Comparison of ENCODE assay signal across 8 cellular contexts in genomic region chr12:22334696-22335290, GRCh38. TPM values are rescaled to one million over a fixed set of nuclear protein-coding genes. Genes with fewer than 3 reads are reported as not detected.
A peak's percentile ranks its signal among the peaks of the same experiment; 100 is the strongest.
DNase-seq lines count a peak whose midpoint lies in the region; ATAC-seq and TF ChIP-seq lines count a peak whose summit lies in the region.

Gene ST8SIA1, minus strand, starts transcription at chr12:22334707. Its CDS starts 475 bp downstream, at chr12:22334232.

- H3K4me3 ChIP-seq in GM06990 (replicated peaks; ENCODE audit: low read depth, low read length) (peak within 1 kb of the TSS; percentile 60), Peyer's patch (peak within 1 kb of the TSS; percentile 41 to 63 (median 50)), gastroesophageal sphincter (peak within 1 kb of the TSS; percentile 54 to 81), osteoblast (ENCODE audit: insufficient read depth, low read length) (peak within 1 kb of the TSS; percentile 77), vagina (peak within 1 kb of the TSS; percentile 70 to 78)

- TF ChIP-seq CTCF in GM06990 (IDR thresholded peaks at IDR 0.05; ENCODE audit: insufficient read depth, low read length, poor library complexity, severe bottlenecking) (no peak), Peyer's patch (IDR thresholded peaks at IDR 0.05) (no peak), gastroesophageal sphincter (IDR thresholded peaks at IDR 0.05) (no peak), osteoblast (IDR thresholded peaks at IDR 0.05; ENCODE audit: extremely low read depth, low read depth, low read length) (no peak), vagina (IDR thresholded peaks at IDR 0.05) (no peak)

- H3K9me3 ChIP-seq in Peyer's patch, result no peaks in the 10 kb centered on the region
- H3K9me3 ChIP-seq in gastroesophageal sphincter, result no peaks in the 10 kb centered on the region
- H3K9me3 ChIP-seq in osteoblast (ENCODE audit: low read depth, low read length), result no peaks in the 10 kb centered on the region
- no peaks in the 10 kb centered on the region for H3K9me3 ChIP-seq in vagina

- H3K27me3 ChIP-seq in GM06990 (replicated peaks; ENCODE audit: control insufficient read depth, insufficient read depth, low read length) (no peaks in the 10 kb centered on the region; the same call in 1 of the 2 replicates), Peyer's patch (peaks cover 0 to 8% of the 10 kb centered on the region in 2 donors), gastroesophageal sphincter (no peaks in the 10 kb centered on the region), osteoblast (ENCODE audit: insufficient read depth, low read length) (peaks cover 34% of the 10 kb centered on the region), vagina (no peaks in the 10 kb centered on the region)

- no CpG with 5 or more reads among the region's 50 CpGs for WGBS in gastroesophageal sphincter (ENCODE audit: low coverage in 1 of 2), 2 donors

- no peak for TF ChIP-seq EP300 in gastroesophageal sphincter (IDR thresholded peaks at IDR 0.05)

- TF ChIP-seq POLR2A in Peyer's patch (IDR thresholded peaks at IDR 0.05), result no peak
- peak in 1 of 2 donors; percentile 2 for TF ChIP-seq POLR2A in gastroesophageal sphincter (IDR thresholded peaks at IDR 0.05)
- no peak for TF ChIP-seq POLR2A in vagina (IDR thresholded peaks at IDR 0.05)

- H3K36me3 ChIP-seq in GM06990 (ENCODE audit: control insufficient read depth, insufficient read depth, low read length), result no peaks in the 10 kb centered on the region
- no peaks in the 10 kb centered on the region for H3K36me3 ChIP-seq in Peyer's patch
- no peaks in the 10 kb centered on the region for H3K36me3 ChIP-seq in gastroesophageal sphincter
- H3K36me3 ChIP-seq in osteoblast (ENCODE audit: insufficient read depth, low read length), result no peaks in the 10 kb centered on the region
- H3K36me3 ChIP-seq in vagina, result no peaks in the 10 kb centered on the region

- peak; percentile 12 for ATAC-seq in HG02571 (IDR thresholded peaks at IDR 0.05; ENCODE audit: unreplicated experiment)
- peak; percentile 57 for ATAC-seq in gastroesophageal sphincter

- H2AFZ ChIP-seq in osteoblast (ENCODE audit: low read length), result peak within 1 kb of the TSS; percentile 77

- peak within 1 kb of the TSS; percentile 94 for H3K4me2 ChIP-seq in osteoblast (ENCODE audit: insufficient read depth, low read length)

- no peaks in the 10 kb centered on the region for H4K20me1 ChIP-seq in osteoblast (ENCODE audit: insufficient read depth, low read length)

- DNase-seq in GM06990 (ENCODE audit: extremely low read depth, insufficient read length) (no peak), Peyer's patch (peak; percentile 55 to 79 (median 60)), activated gamma-delta T cell (lab: John Stamatoyannopoulos, UW) (peak; percentile 39), osteoblast (ENCODE audit: insufficient read length, low spot score, missing footprints) (peak; percentile 80), vagina (ENCODE audit: extremely low spot score in 2 of 2) (no peak), NCI-H526 treated with DMSO at 0.1 percent for 48 hours (lab: John Stamatoyannopoulos, UW) (no peak)

- intact Hi-C loops in vagina (cut with DNase I), result loop anchor here (5.0 to 10.0 kb wide), 2 partner anchors 110 to 252 kb away; no protein-coding TSS in a partner anchor

- peak within 1 kb of the TSS; percentile 65 to 77 (median 73) for H3K27ac ChIP-seq in Peyer's patch
- peak within 1 kb of the TSS; percentile 37 to 84 (median 82) for H3K27ac ChIP-seq in gastroesophageal sphincter
- no peak within 1 kb of the TSS for H3K27ac ChIP-seq in osteoblast (ENCODE audit: low read depth, low read length)
- H3K27ac ChIP-seq in vagina, result peak within 1 kb of the TSS; percentile 83

- H3K4me1 ChIP-seq in Peyer's patch (peaks cover 0 to 10% (median 0%) of the 10 kb centered on the region in 4 donors), gastroesophageal sphincter (peaks cover 0 to 52% (median 4%) of the 10 kb centered on the region in 3 donors), osteoblast (ENCODE audit: insufficient read depth, low read length) (peaks cover 12% of the 10 kb centered on the region), vagina (peaks cover 29% of the 10 kb centered on the region)

- H3K79me2 ChIP-seq in osteoblast (ENCODE audit: insufficient read depth, low read length), result no peaks in the 10 kb centered on the region

RNA-seq across cellular contexts. Expression of gene ST8SIA1, which starts in this region (rescaled TPM):
- 10 to 100 TPM in 1 of 4 donors, 1 to 10 TPM in 3; 1.2 to 11.6 (median 1.9) TPM for total RNA-seq in Peyer's patch
- 10 to 100 TPM in 3 of 4 donors, 1 to 10 TPM in 1; 9.4 to 19.9 (median 14.3) TPM for total RNA-seq in gastroesophageal sphincter
- 6.2 TPM in 2 replicates for total RNA-seq in osteoblast
- 5.2 TPM for total RNA-seq in vagina

Comparison
In these comparisons a context has a peak if more than half of its experiments do, and no peak if none do; other contexts are left out.
1. DNase-seq: peak in Peyer's patch (3 of 3), activated gamma-delta T cell (single experiment) and osteoblast (single experiment); none in GM06990 (single experiment), vagina (0 of 2) and NCI-H526 treated with DMSO at 0.1 percent for 48 hours (single experiment).
2. Peak in every context shown above with its lines, with median percentiles within 50 percentile points of each other: H3K4me3 ChIP-seq.